1 cellular context compared by ENCODE assay signal in genomic region chr17:42679492-42680330, GRCh38.
TF ChIP-seq lines count a peak whose summit lies in the region.

No MANE protein-coding gene starts in this region.

TF ChIP-seq in WTC11, 78 proteins besides CTCF, POLR2A, EP300 and RAD21 (continued from another document):
- TF ChIP-seq ZNF532 (CRISPR knock-in tag; IDR thresholded peaks at IDR 0.05; ENCODE audit: borderline replicate concordance) (no peak), IRF1 (CRISPR knock-in tag; IDR thresholded peaks at IDR 0.05) (peak; percentile 96), NFATC4 (CRISPR knock-in tag; IDR thresholded peaks at IDR 0.05) (no peak), USF1 (CRISPR knock-in tag; IDR thresholded peaks at IDR 0.05) (peak; percentile 59; the same call in 1 of the 2 replicates), CREM (CRISPR knock-in tag; IDR thresholded peaks at IDR 0.05) (peak; percentile 87), JAZF1 (CRISPR knock-in tag; IDR thresholded peaks at IDR 0.05) (no peak), ZBTB21 (CRISPR knock-in tag; IDR thresholded peaks at IDR 0.05; ENCODE audit: borderline replicate concordance) (peak; percentile 86; the same call in 1 of the 2 replicates), ZNF263 (CRISPR knock-in tag; IDR thresholded peaks at IDR 0.05; ENCODE audit: low read depth) (peak; percentile 71; the same call in 1 of the 2 replicates), TCF7 (CRISPR knock-in tag; IDR thresholded peaks at IDR 0.05; ENCODE audit: low read depth) (0 out of 2 replicates have a peak, but pooled peaks have one; percentile 84), FOXK1 (CRISPR knock-in tag; IDR thresholded peaks at IDR 0.05) (peak; percentile 97), ZNF423 (CRISPR knock-in tag; IDR thresholded peaks at IDR 0.05) (no peak), TP53 (CRISPR knock-in tag; IDR thresholded peaks at IDR 0.05) (peak; percentile 97), NR3C1 (CRISPR knock-in tag; conservative IDR thresholded peaks at IDR 0.05; ENCODE audit: low read depth) (0 out of 2 replicates have a peak, but pooled peaks have one; percentile 66), ARID4B (CRISPR knock-in tag; IDR thresholded peaks at IDR 0.05; ENCODE audit: borderline replicate concordance) (peak; percentile 98), HMGXB4 (CRISPR knock-in tag; IDR thresholded peaks at IDR 0.05) (peak; percentile 100), PREB (CRISPR knock-in tag; IDR thresholded peaks at IDR 0.05; ENCODE audit: borderline replicate concordance) (0 out of 2 replicates have a peak, but pooled peaks have one; percentile 78), ZNF416 (CRISPR knock-in tag; IDR thresholded peaks at IDR 0.05) (no peak), ERG (CRISPR knock-in tag; IDR thresholded peaks at IDR 0.05) (no peak), ELF4 (CRISPR knock-in tag; IDR thresholded peaks at IDR 0.05; ENCODE audit: low read depth) (peak; percentile 95), ZNF425 (CRISPR knock-in tag; conservative IDR thresholded peaks at IDR 0.05) (no peak), MXD4 (CRISPR knock-in tag; IDR thresholded peaks at IDR 0.05; ENCODE audit: borderline replicate concordance) (no peak), ZSCAN18 (CRISPR knock-in tag; IDR thresholded peaks at IDR 0.05) (no peak), ZBTB43 (CRISPR knock-in tag; IDR thresholded peaks at IDR 0.05) (peak; percentile 96), FOXP1 (CRISPR knock-in tag; IDR thresholded peaks at IDR 0.05; ENCODE audit: borderline replicate concordance) (peak; percentile 97), HMGA2 (CRISPR knock-in tag; IDR thresholded peaks at IDR 0.05) (no peak), SMAD4 (CRISPR knock-in tag; IDR thresholded peaks at IDR 0.05) (peak; percentile 70; the same call in 1 of the 2 replicates), ZNF232 (CRISPR knock-in tag; IDR thresholded peaks at IDR 0.05) (peak; percentile 97), MYBL2 (CRISPR knock-in tag; IDR thresholded peaks at IDR 0.05) (peak; percentile 94)
TF ChIP-seq in WTC11: peak in this region for 46.
